In the genomic region with DNA sequence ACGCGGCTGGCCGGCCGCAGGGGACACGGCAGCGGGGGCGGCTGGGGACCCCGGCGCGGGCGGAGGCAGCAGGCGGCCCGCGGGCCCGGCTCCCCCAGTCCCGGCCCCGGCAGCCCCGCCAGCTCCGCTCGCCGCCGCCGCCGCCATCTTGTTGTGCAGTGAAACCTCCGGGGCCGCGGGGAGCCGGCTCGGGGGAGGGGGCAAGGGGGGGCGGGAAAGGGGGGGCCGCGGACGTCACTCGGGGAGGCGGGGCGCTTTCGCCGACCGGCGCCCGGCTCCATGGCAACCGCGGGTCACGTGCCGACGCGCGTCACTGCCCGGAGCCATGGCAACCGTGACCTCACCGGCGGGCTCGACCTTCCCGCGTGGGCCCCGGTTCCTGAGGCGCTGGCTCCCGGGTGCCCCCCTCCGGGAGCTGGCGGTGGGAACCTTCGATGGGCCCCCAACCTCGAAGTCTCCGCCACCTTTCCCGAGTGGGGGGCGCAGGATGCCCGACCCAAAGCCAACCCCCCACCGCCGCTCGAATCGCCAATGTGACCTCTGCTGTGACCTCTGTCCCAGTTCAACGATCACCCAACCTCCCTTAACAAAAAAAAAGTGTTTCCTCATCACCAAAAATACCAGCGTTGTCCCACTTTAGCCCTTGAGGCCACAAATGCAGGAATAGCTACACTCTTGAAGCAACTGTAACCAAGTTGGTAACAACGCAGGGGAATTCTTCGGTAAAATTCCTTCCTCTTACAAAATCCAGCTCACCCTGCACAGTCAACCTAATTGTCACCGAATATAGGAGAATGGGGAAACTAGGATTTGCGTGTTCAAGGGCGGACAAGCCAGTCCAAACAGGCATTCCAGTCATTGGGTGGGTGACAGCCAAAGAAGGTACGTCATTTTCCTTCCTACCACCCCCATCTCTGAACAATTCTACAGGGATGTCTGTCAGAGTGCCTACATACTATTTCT, we compare ENCODE assay signal across 8 cellular contexts. TPM values are rescaled to one million over a fixed set of nuclear protein-coding genes. Genes with fewer than 3 reads are reported as not detected.
DNase-seq lines count a peak whose midpoint lies in the region; ATAC-seq, FAIRE-seq and TF ChIP-seq lines count a peak whose summit lies in the region.

Gene SIK3, minus strand, starts transcription at position 160 of the 963 bp plus-strand sequence. Its CDS starts 13 bp downstream, at position 147.

- H4K8ac ChIP-seq in H1 (ENCODE audit: extremely low read depth, insufficient read depth, low read length) = peak within 1 kb of the TSS; percentile 98

- peaks cover 4% of the 10 kb centered on the region for H3K79me1 ChIP-seq in H1 (ENCODE audit: low read depth, low read length)

- no peaks in the 10 kb centered on the region for H3K9me3 Mint-ChIP-seq in CD8-positive, alpha-beta T cell
- H3K9me3 Mint-ChIP-seq in activated CD8-positive, alpha-beta memory T cell treated with anti-CD3 and anti-CD28 coated beads, Interleukin-2, amount 10 ng/mL, durations not matched to agents 7 days and 5 days (ENCODE audit: low read depth) = no peaks in the 10 kb centered on the region

- peak in 1 of 2 experiments; percentile 61; a peak in 2 of 3 replicates for TF ChIP-seq POLR2A in H1 (IDR thresholded peaks at IDR 0.05; ENCODE audit: control extremely low read depth in 1 of 2, low read depth in 2 of 2, low read length in 2 of 2)

- peak within 1 kb of the TSS; percentile 88 for H3K27ac ChIP-seq in CD8-positive, alpha-beta T cell (ENCODE audit: low read depth, low read length)
- peak within 1 kb of the TSS; percentile 94 for H3K27ac ChIP-seq in H1 (ENCODE audit: low read depth, low read length)
- peak within 1 kb of the TSS; percentile 91 for H3K27ac ChIP-seq in mesodermal cell (ENCODE audit: low read depth, low read length, severe bottlenecking)

- peak within 1 kb of the TSS; percentile 71 for H3K56ac ChIP-seq in H1 (replicated peaks; ENCODE audit: insufficient read length, low read depth, low read length)

- peak within 1 kb of the TSS; percentile 74 for H2AFZ ChIP-seq in H1 (ENCODE audit: low read length)

- WGBS in H1 (ENCODE audit: extremely low coverage in 1 of 2, insufficient coverage in 1 of 2, insufficient read length in 1 of 2, insufficient replicate concordance in 2 of 2, low coverage in 1 of 2, low lambda C conversion rate in 2 of 2, missing lambda C conversion rate in 1 of 2), 2 experiments = 24% methylated on average over 20 of the region's 78 CpGs; no CpG with 5 or more reads in 1 of the 2 experiments
- 3 to 8% methylated on average over 39 to 40 of the region's 78 CpGs for WGBS in mesodermal cell (ENCODE audit: insufficient coverage in 2 of 2), 2 experiments

- no peaks in the 10 kb centered on the region for H3K27me3 ChIP-seq in CD8-positive, alpha-beta T cell (ENCODE audit: insufficient read depth, low read length)
- H3K27me3 ChIP-seq in H1 (replicated peaks in 1 of 4; ENCODE audit: control insufficient read depth in 3 of 4, extremely low read depth in 1 of 4, insufficient read depth in 3 of 4, low read length in 3 of 4) = no peaks in the 10 kb centered on the region

- CTCF ChIA-PET in CD8-positive, alpha-beta T cell (lab: Charles Lee) = interaction anchor here (0.6 to 2.2 kb wide), 12 partner anchors 129 to 307 kb away, joined by 3 to 14 read pairs (median 4); partner anchors contain the start of gene APOA5
- CTCF ChIA-PET in activated CD8-positive, alpha-beta memory T cell treated with anti-CD3 and anti-CD28 coated beads, Interleukin-2, amount 10 ng/mL, durations not matched to agents 7 days and 5 days (lab: Charles Lee) = interaction anchor here (0.6 to 4.3 kb wide), 12 partner anchors 11 to 325 kb away, joined by 3 to 24 read pairs (median 4); partner anchors contain the start of genes APOA5, BUD13 and ZPR1
- CTCF ChIA-PET in H1 (lab: Charles Lee; ENCODE audit: partially characterized antibody) = interaction anchor here (0.5 to 2.6 kb wide), 12 partner anchors 8 to 818 kb away, joined by 3 to 22 read pairs (median 4); no protein-coding TSS in a partner anchor

- H4K5ac ChIP-seq in H1 (ENCODE audit: insufficient read length, low read depth, low read length) = peak within 1 kb of the TSS; percentile 78

- POLR2A ChIA-PET in CD8-positive, alpha-beta T cell (lab: Charles Lee) = interaction anchor here (0.8 to 1.9 kb wide), 9 partner anchors 41 to 325 kb away, joined by 3 to 9 read pairs (median 4); partner anchors contain the start of gene PAFAH1B2
- POLR2A ChIA-PET in H1 (lab: Charles Lee; ENCODE audit: partially characterized antibody) = interaction anchor here (0.9 to 3.1 kb wide), 9 partner anchors 8 to 348 kb away, joined by 3 to 13 read pairs (median 3); partner anchors contain the start of gene PAFAH1B2

- peak; percentile 88 for FAIRE-seq in HTR-8/SVneo (lab: Jason Lieb, UNC)
- no peak for FAIRE-seq in H1 (lab: Jason Lieb, UNC)

- no peak within 1 kb of the TSS for H2BK15ac ChIP-seq in H1 (ENCODE audit: low read length)

- intact Hi-C loops in CD8-positive, alpha-beta T cell (cut with DNase I, micrococcal nuclease) = loop anchor here (1.0 to 5.0 kb wide), 11 partner anchors 46 to 326 kb away; partner anchors contain the start of genes BUD13 (in 2 of the 2), APOA1 (in 1 of the 2), PAFAH1B2 (in 1 of the 2) and SIDT2 (in 1 of the 2)

- H3K4me3 ChIP-seq in CD8-positive, alpha-beta T cell (ENCODE audit: low read depth, low read length) = peak within 1 kb of the TSS; percentile 84
- peak within 1 kb of the TSS; percentile 82 to 95 (median 90) for H3K4me3 ChIP-seq in H1 (ENCODE audit: extremely low read depth in 1 of 4, insufficient read depth in 2 of 4, low read depth in 3 of 4, low read length in 4 of 4)
- peak within 1 kb of the TSS; percentile 84 for H3K4me3 ChIP-seq in mesodermal cell (ENCODE audit: extremely low read depth, insufficient read depth, low read length, poor library complexity, severe bottlenecking)

- peaks cover 8 to 42% of the 10 kb centered on the region in 2 experiments; a peak in 3 of 4 replicates for H3K79me2 ChIP-seq in H1 (ENCODE audit: control insufficient read depth in 1 of 2, insufficient read depth in 2 of 2, low read length in 2 of 2)

- H2BK120ac ChIP-seq in H1 (replicated peaks; ENCODE audit: low read depth, low read length) = no peak within 1 kb of the TSS

- peak within 1 kb of the TSS; percentile 99 for H3K27ac Mint-ChIP-seq in CD8-positive, alpha-beta T cell
- H3K27ac Mint-ChIP-seq in activated CD8-positive, alpha-beta memory T cell treated with anti-CD3 and anti-CD28 coated beads, Interleukin-2, amount 10 ng/mL, durations not matched to agents 7 days and 5 days = peak within 1 kb of the TSS; percentile 90

- no peak within 1 kb of the TSS for H3K4ac ChIP-seq in H1 (replicated peaks; ENCODE audit: insufficient read length, low read depth, low read length)

- no peak within 1 kb of the TSS for H3K14ac ChIP-seq in H1 (ENCODE audit: insufficient read length)

- TF ChIP-seq RAD21 in H1 (IDR thresholded peaks at IDR 0.05 in 1 of 2, conservative IDR thresholded peaks at IDR 0.05 in 1 of 2; ENCODE audit: low read depth in 2 of 2, low read length in 2 of 2) = no peak; a peak in 1 of 4 replicates

- H3K4me2 ChIP-seq in H1 (ENCODE audit: insufficient read depth in 1 of 2, low read depth in 2 of 2, low read length in 2 of 2) = peak within 1 kb of the TSS; percentile 58 to 93

- 0 out of 3 replicates have a peak, but pooled peaks of 1 of the 2 experiments have one; percentile 39 for TF ChIP-seq EP300 in H1 (IDR thresholded peaks at IDR 0.05; ENCODE audit: borderline replicate concordance in 1 of 2, low read depth in 2 of 2, low read length in 2 of 2)

- peak within 1 kb of the TSS; percentile 55 for H2BK12ac ChIP-seq in H1 (ENCODE audit: low read depth, low read length)

- H3K4me1 ChIP-seq in CD8-positive, alpha-beta T cell (ENCODE audit: insufficient read depth, low read length) = peaks cover 44% of the 10 kb centered on the region
- H3K4me1 ChIP-seq in H1 (replicated peaks in 1 of 4; ENCODE audit: control insufficient read depth in 3 of 4, insufficient read depth in 4 of 4, low read length in 3 of 4) (peaks cover 5 to 15% (median 10%) of the 10 kb centered on the region in 4 experiments; a peak in 6 of 7 replicates), mesodermal cell (ENCODE audit: control insufficient read depth, insufficient read depth, low read length, poor library complexity, severe bottlenecking) (peaks cover 34% of the 10 kb centered on the region)

- peaks cover 6 to 13% of the 10 kb centered on the region in 2 experiments for H4K20me1 ChIP-seq in H1 (replicated peaks in 1 of 2; ENCODE audit: control insufficient read depth in 1 of 2, insufficient read depth in 2 of 2, low read length in 2 of 2)

- peak within 1 kb of the TSS; percentile 60; the same call in 1 of the 2 replicates for H3K18ac ChIP-seq in H1 (ENCODE audit: extremely low read depth, low read length)

- H2BK20ac ChIP-seq in H1 (ENCODE audit: low read length) = no peak within 1 kb of the TSS

- no peaks in the 10 kb centered on the region; the same call in 1 of the 2 replicates for H3K23me2 ChIP-seq in H1 (ENCODE audit: low read depth, low read length)

- H3K23ac ChIP-seq in H1 (ENCODE audit: insufficient read length) = no peak within 1 kb of the TSS

- peak; percentile 71 for ATAC-seq in CD8-positive, alpha-beta T cell
- ATAC-seq in activated CD8-positive, alpha-beta memory T cell treated with anti-CD3 and anti-CD28 coated beads, Interleukin-2, amount 10 ng/mL, durations not matched to agents 7 days and 5 days = peak; percentile 70

- H2AK5ac ChIP-seq in H1 (ENCODE audit: low read depth, low read length) = no peak within 1 kb of the TSS

- H2BK5ac ChIP-seq in H1 (ENCODE audit: low read depth, low read length) = peak within 1 kb of the TSS; percentile 69; the same call in 1 of the 2 replicates

- H3K36me3 Mint-ChIP-seq in CD8-positive, alpha-beta T cell = peaks cover 13% of the 10 kb centered on the region
- no peaks in the 10 kb centered on the region for H3K36me3 Mint-ChIP-seq in activated CD8-positive, alpha-beta memory T cell treated with anti-CD3 and anti-CD28 coated beads, Interleukin-2, amount 10 ng/mL, durations not matched to agents 7 days and 5 days

- no peak within 1 kb of the TSS for H4K91ac ChIP-seq in H1 (replicated peaks; ENCODE audit: insufficient read length, low read length)

- DNase-seq in CD8-positive, alpha-beta T cell = peak; percentile 90 to 97 (median 92)
- DNase-seq in GM20000 (ENCODE audit: low spot score) = peak; percentile 99
- DNase-seq in HTR-8/SVneo (ENCODE audit: insufficient read length, low spot score) = peak; percentile 95
- DNase-seq in NOMO-1 (lab: John Stamatoyannopoulos, UW; ENCODE audit: unreplicated experiment in 2 of 2) = peak; percentile 79 to 93
- DNase-seq in activated CD8-positive, alpha-beta memory T cell treated with anti-CD3 and anti-CD28 coated beads, Interleukin-2, amount 10 ng/mL, durations not matched to agents 7 days and 5 days = peak; percentile 93
- peak; percentile 43 to 90 for DNase-seq in H1 (ENCODE audit: low read depth in 1 of 2, low spot score in 2 of 2)
- peak; percentile 91 for DNase-seq in stimulated activated CD8-positive, alpha-beta memory T cell treated with anti-CD3 and anti-CD28 coated beads, Interleukin-15, amount 100 ng/mL, for 24 hours (ENCODE audit: low read depth)

- peak within 1 kb of the TSS; percentile 97 for H3K4me3 Mint-ChIP-seq in CD8-positive, alpha-beta T cell
- peak within 1 kb of the TSS; percentile 86 for H3K4me3 Mint-ChIP-seq in activated CD8-positive, alpha-beta memory T cell treated with anti-CD3 and anti-CD28 coated beads, Interleukin-2, amount 10 ng/mL, durations not matched to agents 7 days and 5 days

- peaks cover 47% of the 10 kb centered on the region for H3K4me1 Mint-ChIP-seq in CD8-positive, alpha-beta T cell (ENCODE audit: low read depth)
- H3K4me1 Mint-ChIP-seq in activated CD8-positive, alpha-beta memory T cell treated with anti-CD3 and anti-CD28 coated beads, Interleukin-2, amount 10 ng/mL, durations not matched to agents 7 days and 5 days = peaks cover 43% of the 10 kb centered on the region

- H3K36me3 ChIP-seq in CD8-positive, alpha-beta T cell (ENCODE audit: insufficient read depth, low read length) = no peaks in the 10 kb centered on the region
- H3K36me3 ChIP-seq in H1 (ENCODE audit: control insufficient read depth in 2 of 4, insufficient read depth in 4 of 4, low read length in 3 of 4) = no peaks in the 10 kb centered on the region
- H3K36me3 ChIP-seq in mesodermal cell (ENCODE audit: control insufficient read depth, insufficient read depth, low read length) = no peaks in the 10 kb centered on the region

- H3K9ac ChIP-seq in H1 (replicated peaks in 1 of 4; ENCODE audit: extremely low read depth in 1 of 4, low read depth in 3 of 4, low read length in 3 of 4) = peak within 1 kb of the TSS; percentile 76 to 99 (median 94)

- peak; percentile 33 for TF ChIP-seq CTCF in CD8-positive, alpha-beta T cell (IDR thresholded peaks at IDR 0.05)
- TF ChIP-seq CTCF in GM20000 (IDR thresholded peaks at IDR 0.05; ENCODE audit: extremely low read depth, missing control alignments) (peak; percentile 57), H1 (IDR thresholded peaks at IDR 0.05; ENCODE audit: control extremely low read depth in 1 of 3, insufficient read depth in 1 of 3, low read depth in 1 of 3, low read length in 3 of 3) (no peak)

- no peaks in the 10 kb centered on the region for H3K27me3 Mint-ChIP-seq in CD8-positive, alpha-beta T cell (ENCODE audit: low read depth)
- H3K27me3 Mint-ChIP-seq in activated CD8-positive, alpha-beta memory T cell treated with anti-CD3 and anti-CD28 coated beads, Interleukin-2, amount 10 ng/mL, durations not matched to agents 7 days and 5 days = no peaks in the 10 kb centered on the region

- no peaks in the 10 kb centered on the region for H3K9me3 ChIP-seq in CD8-positive, alpha-beta T cell (ENCODE audit: low read length)
- no peaks in the 10 kb centered on the region for H3K9me3 ChIP-seq in H1 (ENCODE audit: insufficient read depth in 2 of 2, low read depth in 1 of 2, low read length in 1 of 2)
- H3K9me3 ChIP-seq in mesodermal cell (ENCODE audit: control insufficient read depth, low read length) = no peaks in the 10 kb centered on the region

RNA-seq across cellular contexts. Expression of gene SIK3, which starts in this region (rescaled TPM):
- total RNA-seq in CD8-positive, alpha-beta T cell = 100 to 1,000 TPM in 1 of 2 experiments, 10 to 100 TPM in 1; 96.6 to 107 TPM
- 10 to 100 TPM; 31.0 to 38.3 TPM for total RNA-seq in activated CD8-positive, alpha-beta memory T cell treated with anti-CD3 and anti-CD28 coated beads, Interleukin-2, amount 10 ng/mL, durations not matched to agents 7 days and 5 days
- total RNA-seq in H1 (2021; fragmentation: NEBNext Ultra II Directional; extraction: Animal tissue kit (Norgen Biotek cat#: 25700)) = 32.1 and 32.6 TPM in 2 replicates
- 18.3 and 19.9 TPM in 2 replicates for polyA plus RNA-seq in H1 (2011; rRNA removed)
- 12.0 TPM for polyA plus RNA-seq in H1 (2011; cell fraction: cytosol; rRNA removed)
- polyA plus RNA-seq in H1 (2011; cell fraction: nucleus; rRNA removed) = 29.2 TPM
- polyA plus RNA-seq in H1 (2012, experiment 1 of 2) = 15.5 to 19.3 TPM (median 18.7 TPM) in 4 replicates
- polyA plus RNA-seq in H1 (2012, experiment 2 of 2) = 6.3 TPM
- polyA plus RNA-seq in H1 (2013, experiment 1 of 2) = 10.8 TPM
- polyA plus RNA-seq in H1 (2013, experiment 2 of 2) = 10.3 TPM
- 20.9 and 24.9 TPM in 2 replicates for polyA minus RNA-seq in H1 (2011; rRNA and poly(A)+ RNA removed)
- polyA minus RNA-seq in H1 (2011; cell fraction: cytosol; rRNA and poly(A)+ RNA removed) = 19.3 TPM
- polyA minus RNA-seq in H1 (2011; cell fraction: nucleus; rRNA and poly(A)+ RNA removed) = 42.0 TPM
- polyA plus RNA-seq in mesodermal cell (2013, experiment 1 of 2) = 12.7 TPM
- polyA plus RNA-seq in mesodermal cell (2013, experiment 2 of 2) = 12.5 TPM

Comparison
In these comparisons a context has a peak if more than half of its experiments do, and no peak if none do; other contexts are left out.
1. Peak in every context shown above with its lines: DNase-seq, ATAC-seq, H3K4me3 ChIP-seq and H3K27ac ChIP-seq.
2. CTCF ChIP-seq: peak in CD8-positive, alpha-beta T cell (single experiment) and GM20000 (single experiment); none in H1 (0 of 3).